In the genomic region with DNA sequence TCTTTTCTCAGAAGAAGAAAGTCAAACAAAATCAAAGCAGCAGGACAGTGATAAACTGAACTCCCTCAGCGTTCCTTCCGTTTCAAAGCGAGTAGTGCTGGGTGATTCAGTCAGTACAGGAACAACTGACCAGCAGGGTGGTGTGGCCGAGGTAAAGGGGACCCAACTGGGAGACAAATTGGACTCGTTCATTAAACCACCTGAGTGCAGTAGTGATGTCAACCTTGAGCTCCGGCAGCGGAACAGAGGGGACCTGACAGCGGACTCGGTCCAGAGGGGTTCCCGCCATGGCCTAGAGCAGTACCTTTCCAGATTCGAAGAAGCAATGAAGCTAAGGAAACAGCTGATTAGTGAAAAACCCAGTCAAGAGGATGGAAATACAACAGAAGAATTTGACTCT, we compare ENCODE assay signal across 18 cellular contexts.
"Had no signal": no experiment of that assay in that cellular context is flagged by ENCODE, and none has a peak within 500 bp of the region (broad histone marks: within the 10 kb centered on the region; RNA-seq: fewer than 3 reads in every experiment).

No MANE protein-coding gene starts in this region.

- H3K9me3 ChIP-seq: ovary, suprapubic skin, thyroid gland, uterus had no signal

- H3K27me3 Mint-ChIP-seq: naive B cell, type B pancreatic cell had no signal

- H3K9me3 Mint-ChIP-seq: naive B cell, nephron, type B pancreatic cell had no signal

- H3K36me3 Mint-ChIP-seq: naive B cell, type B pancreatic cell had no signal

- H3K27ac ChIP-seq: foreskin keratinocyte, hepatocyte, ovary, suprapubic skin, thyroid gland, uterus had no signal

- H3K27me3 ChIP-seq: foreskin keratinocyte, hepatocyte, ovary, suprapubic skin, thyroid gland, uterus had no signal

- H3K4me3 Mint-ChIP-seq: type B pancreatic cell had no signal

- H3K4me3 ChIP-seq: hepatocyte, ovary, smooth muscle cell, suprapubic skin, thyroid gland, uterus had no signal

- ATAC-seq: foreskin keratinocyte; left cardiac atrium; left ventricle myocardium superior; right cardiac atrium; stimulated activated naive CD8-positive, alpha-beta T cell treated with anti-CD3 and anti-CD28 coated beads, Interleukin-15, Interleukin-2, amounts not matched to agents 100 U/mL and 50 U/mL, for 24 hours had no signal

- H3K36me3 ChIP-seq: ovary, thyroid gland, uterus had no signal

- DNase-seq: erythroblast; foreskin keratinocyte; kidney; left cardiac atrium; left ventricle myocardium superior; mesendoderm; naive B cell; ovary; right cardiac atrium; stimulated activated CD4-positive, alpha-beta T cell treated with anti-CD3 and anti-CD28 coated beads, Interleukin-2, amount 100 ng/mL, for 48 hours; stimulated activated naive CD8-positive, alpha-beta T cell treated with anti-CD3 and anti-CD28 coated beads, Interleukin-15, Interleukin-2, amounts not matched to agents 100 U/mL and 50 U/mL, for 24 hours; thyroid gland; uterus had no signal

- H3K27ac Mint-ChIP-seq: nephron, type B pancreatic cell had no signal
